13 cellular contexts compared by ENCODE assay signal in genomic region chr5:126414874-126415502, GRCh38. TPM values are rescaled to one million over a fixed set of nuclear protein-coding genes. Genes with fewer than 3 reads are reported as not detected.
A peak's percentile ranks its signal among the peaks of the same experiment; 100 is the strongest.
DNase-seq lines count a peak whose midpoint lies in the region; ATAC-seq, FAIRE-seq and TF ChIP-seq lines count a peak whose summit lies in the region.
"Had no signal": no experiment of that assay in that cellular context is flagged by ENCODE, and none has a peak within 500 bp of the region (broad histone marks: within the 10 kb centered on the region; RNA-seq: fewer than 3 reads in every experiment).

No MANE protein-coding gene starts in this region.

- FAIRE-seq in endometrium (lab: Jason Lieb, UNC), result peak; percentile 84

- intact Hi-C loops in right lobe of liver (cut with DNase I), result no loop called here
- intact Hi-C loops in testis (cut with DNase I; ENCODE audit: low total_unique reads), result no loop called here

- H3K4me1 Mint-ChIP-seq in activated T-cell treated with anti-CD3 and anti-CD28 coated beads, Interleukin-2, amount 50 U/mL, for 24 hours (ENCODE audit: low read depth), result peaks cover 10% of the 10 kb centered on the region
- H3K4me1 Mint-ChIP-seq: stimulated activated naive CD8-positive, alpha-beta T cell treated with anti-CD3 and anti-CD28 coated beads, Interleukin-15, amount 100 ng/mL, for 72 hours had no signal

- peaks cover 12% of the 10 kb centered on the region for H3K9me3 Mint-ChIP-seq in activated T-cell treated with anti-CD3 and anti-CD28 coated beads, Interleukin-2, amount 50 U/mL, for 24 hours

- peak; percentile 75 to 78 (median 78) for ATAC-seq in right lobe of liver
- ATAC-seq: stimulated activated naive CD8-positive, alpha-beta T cell treated with anti-CD3 and anti-CD28 coated beads, Interleukin-15, amount 100 ng/mL, for 72 hours had no signal

- no peaks in the 10 kb centered on the region for H3K9me3 ChIP-seq in right lobe of liver
- no peaks in the 10 kb centered on the region for H3K9me3 ChIP-seq in testis

- peak; percentile 7 for DNase-seq in HT1080 (ENCODE audit: low read depth)
- DNase-seq in right lobe of liver, result no peak
- peak; percentile 65 for DNase-seq in testis
- no peak for DNase-seq in activated T-cell treated with anti-CD3 and anti-CD28 coated beads, Interleukin-2, amount 50 U/mL, for 24 hours
- no peak for DNase-seq in erythroblast (lab: John Stamatoyannopoulos, UW)
- no peak for DNase-seq in NCI-H510A (lab: John Stamatoyannopoulos, UW)
- no peak for DNase-seq in activated CD4-positive, alpha-beta T cell treated with anti-CD3 and anti-CD28 coated beads for 4 hours
- DNase-seq: activated effector memory CD4-positive, alpha-beta T cell treated with anti-CD3 and anti-CD28 coated beads, Interleukin-2, amount 50 U/mL, for 16 hours; DND-41; stimulated activated naive CD8-positive, alpha-beta T cell treated with anti-CD3 and anti-CD28 coated beads, Interleukin-15, amount 100 ng/mL, for 72 hours had no signal

- TF ChIP-seq CTCF in right lobe of liver (IDR thresholded peaks at IDR 0.05), result no peak
- TF ChIP-seq CTCF in testis (IDR thresholded peaks at IDR 0.05), result no peak

- H3K4me1 ChIP-seq in right lobe of liver (peaks cover 0 to 11% (median 0%) of the 10 kb centered on the region in 4 donors), testis (peaks cover 11% of the 10 kb centered on the region)

- 40% methylated on average over 1 of the region's 1 CpG for WGBS in right lobe of liver (ENCODE audit: insufficient coverage, low coverage, low lambda C conversion rate, missing lambda C conversion rate)
- 30 to 33% methylated on average over 1 of the region's 1 CpG for WGBS in testis, 2 donors

- H3K27ac Mint-ChIP-seq in activated T-cell treated with anti-CD3 and anti-CD28 coated beads, Interleukin-2, amount 50 U/mL, for 24 hours, result no peak overlapping the region
- H3K27ac Mint-ChIP-seq: stimulated activated naive CD8-positive, alpha-beta T cell treated with anti-CD3 and anti-CD28 coated beads, Interleukin-15, amount 100 ng/mL, for 72 hours had no signal

- no peaks in the 10 kb centered on the region for H3K36me3 Mint-ChIP-seq in activated T-cell treated with anti-CD3 and anti-CD28 coated beads, Interleukin-2, amount 50 U/mL, for 24 hours (ENCODE audit: low read depth)

- no peaks in the 10 kb centered on the region for H3K27me3 ChIP-seq in right lobe of liver
- no peaks in the 10 kb centered on the region for H3K27me3 ChIP-seq in testis

- H3K27ac ChIP-seq in right lobe of liver (peak overlapping the region in 2 of 3 donors; percentile 5 to 12), testis (peak overlapping the region; percentile 40 to 69)
- H3K27ac ChIP-seq: KMS-11 had no signal

- no peak overlapping the region for H3K4me3 Mint-ChIP-seq in activated T-cell treated with anti-CD3 and anti-CD28 coated beads, Interleukin-2, amount 50 U/mL, for 24 hours
- H3K4me3 Mint-ChIP-seq: stimulated activated naive CD8-positive, alpha-beta T cell treated with anti-CD3 and anti-CD28 coated beads, Interleukin-15, amount 100 ng/mL, for 72 hours had no signal

- peaks cover 29% of the 10 kb centered on the region for H3K27me3 Mint-ChIP-seq in activated T-cell treated with anti-CD3 and anti-CD28 coated beads, Interleukin-2, amount 50 U/mL, for 24 hours

- H3K36me3 ChIP-seq in right lobe of liver (no peaks in the 10 kb centered on the region), testis (ENCODE audit: low read depth, missing control alignments) (no peaks in the 10 kb centered on the region)

- no peak overlapping the region for H3K4me3 ChIP-seq in right lobe of liver
- H3K4me3 ChIP-seq in testis, result no peak overlapping the region
- H3K4me3 ChIP-seq: skin epidermis had no signal

- TF ChIP-seq POLR2A in right lobe of liver (IDR thresholded peaks at IDR 0.05) (no peak), testis (IDR thresholded peaks at IDR 0.05) (no peak), erythroblast (IDR thresholded peaks at IDR 0.05; ENCODE audit: low read length) (no peak)

RNA-seq across cellular contexts. Expression of gene GRAMD2B, which starts 8.2 kb away (rescaled TPM):
- 5.2 and 8.1 TPM in 2 replicates for total RNA-seq in HT1080 (2014; rRNA removed; shearing (Covaris generic))
- polyA plus RNA-seq in HT1080 (2015; cell fraction: cytosol; rRNA removed), result 4.8 and 6.3 TPM in 2 replicates
- polyA plus RNA-seq in HT1080 (2015; cell fraction: nucleus; rRNA removed), result 5.7 and 6.6 TPM in 2 replicates
- total RNA-seq in right lobe of liver, result 10 to 100 TPM in 5 of 6 experiments, 1 to 10 TPM in 1; 9.9 to 26.4 (median 18.3) TPM
- total RNA-seq in testis, result 10 to 100 TPM; 23.5 to 35.0 TPM
- 10.8 TPM for polyA plus RNA-seq in testis (ENCODE audit: insufficient read depth, low read depth, low replicate concordance)

Comparison
In these comparisons a context has a peak if more than half of its experiments do, and no peak if none do; other contexts are left out.
1. DNase-seq: peak in HT1080 (single experiment) and testis (single experiment); none in right lobe of liver (0 of 3), activated T-cell treated with anti-CD3 and anti-CD28 coated beads, Interleukin-2, amount 50 U/mL, for 24 hours (single experiment), erythroblast (0 of 2), NCI-H510A (single experiment) and activated CD4-positive, alpha-beta T cell treated with anti-CD3 and anti-CD28 coated beads for 4 hours (0 of 2).